In the genomic region with DNA sequence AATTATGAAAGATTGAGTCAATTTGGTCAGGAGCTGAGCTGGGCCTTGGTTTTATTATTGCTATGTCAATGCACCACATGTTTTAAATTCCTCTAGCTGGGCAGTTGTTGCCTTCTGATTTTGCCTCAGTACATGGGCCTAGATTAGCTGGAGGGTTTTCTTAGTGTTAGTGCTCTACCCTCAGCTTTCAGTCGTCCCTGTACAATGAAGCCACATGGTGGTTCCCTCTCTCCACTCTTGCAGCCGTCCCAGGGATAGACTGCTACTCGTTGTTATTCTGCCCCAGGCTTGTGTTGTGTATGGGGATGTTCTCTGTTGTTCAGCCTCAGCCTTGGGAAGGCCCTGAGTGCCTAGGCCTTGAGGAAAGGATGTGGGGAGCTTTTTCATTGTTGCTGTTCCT, we compare ENCODE assay signal across 14 cellular contexts. TPM values are rescaled to one million over a fixed set of nuclear protein-coding genes. Genes with fewer than 3 reads are reported as not detected.
DNase-seq lines count a peak whose midpoint lies in the region; ATAC-seq and TF ChIP-seq lines count a peak whose summit lies in the region.
"Had no signal": no experiment of that assay in that cellular context is flagged by ENCODE, and none has a peak within 500 bp of the region (broad histone marks: within the 10 kb centered on the region; RNA-seq: fewer than 3 reads in every experiment).

No MANE protein-coding gene starts in this region.

- H3K9me3 Mint-ChIP-seq in HFFc6, result no peaks in the 10 kb centered on the region
- H3K9me3 Mint-ChIP-seq in stimulated activated memory B cell treated with anti-CD40 and anti-IgM and Interleukin-4, amounts not matched to agents 10 μg/mL and 1 μg/mL and 100 μg/mL, for 72 hours, result peaks cover 3% of the 10 kb centered on the region
- H3K9me3 Mint-ChIP-seq in CD8-positive, alpha-beta T cell, result peaks cover 3% of the 10 kb centered on the region
- H3K9me3 Mint-ChIP-seq: activated CD4-positive, alpha-beta memory T cell treated with anti-CD3 and anti-CD28 coated beads, Interleukin-2, amount 10 ng/mL, durations not matched to agents 7 days and 5 days; activated T-helper 2 cell treated with anti-CD3 and anti-CD28 coated beads, Interferon-gamma antibody, Interleukin-2, Interleukin-4, amounts not matched to agents 10 μg/mL and 5 μg/mL and 100 μg/mL, durations not matched to agents 14 hours and 24 hours and 36 hours had no signal

- TF ChIP-seq EP300 in esophagus muscularis mucosa (IDR thresholded peaks at IDR 0.05), result no peak

- H3K36me3 ChIP-seq in esophagus muscularis mucosa (peaks cover 0 to 16% (median 7%) of the 10 kb centered on the region in 4 donors), lower lobe of right lung (peaks cover 3% of the 10 kb centered on the region)
- H3K36me3 ChIP-seq in CD8-positive, alpha-beta T cell (ENCODE audit: insufficient read depth, low read length), result no peaks in the 10 kb centered on the region

- H3K27ac Mint-ChIP-seq in HFFc6, result peak overlapping the region; percentile 40; the same call in 1 of the 2 replicates
- H3K27ac Mint-ChIP-seq in stimulated activated memory B cell treated with anti-CD40 and anti-IgM and Interleukin-4, amounts not matched to agents 10 μg/mL and 1 μg/mL and 100 μg/mL, for 72 hours, result peak overlapping the region; percentile 46
- H3K27ac Mint-ChIP-seq in CD8-positive, alpha-beta T cell, result no peak overlapping the region
- H3K27ac Mint-ChIP-seq: activated CD4-positive, alpha-beta memory T cell treated with anti-CD3 and anti-CD28 coated beads, Interleukin-2, amount 10 ng/mL, durations not matched to agents 7 days and 5 days; activated T-helper 2 cell treated with anti-CD3 and anti-CD28 coated beads, Interferon-gamma antibody, Interleukin-2, Interleukin-4, amounts not matched to agents 10 μg/mL and 5 μg/mL and 100 μg/mL, durations not matched to agents 14 hours and 24 hours and 36 hours had no signal

- H3K4me3 ChIP-seq in esophagus muscularis mucosa (no peak overlapping the region), lower lobe of right lung (no peak overlapping the region)
- H3K4me3 ChIP-seq in CD8-positive, alpha-beta T cell (ENCODE audit: low read depth, low read length), result no peak overlapping the region
- H3K4me3 ChIP-seq: skin epidermis had no signal

- POLR2A ChIA-PET in CD8-positive, alpha-beta T cell (lab: Charles Lee), result no interaction called here

- intact Hi-C loops in esophagus muscularis mucosa (cut with DNase I) (loop anchor here (10.0 kb wide), 1 partner anchor 213 kb away; no protein-coding TSS in a partner anchor), lower lobe of right lung (cut with DNase I) (no loop called here)
- intact Hi-C loops in CD8-positive, alpha-beta T cell (cut with DNase I, micrococcal nuclease), result no loop called here

- ATAC-seq in lower lobe of right lung, result peak; percentile 25 to 63
- ATAC-seq in stimulated activated memory B cell treated with anti-CD40 and anti-IgM and Interleukin-4, amounts not matched to agents 10 μg/mL and 1 μg/mL and 100 μg/mL, for 72 hours, result no peak
- ATAC-seq in CD8-positive, alpha-beta T cell, result no peak

- TF ChIP-seq CTCF in HFFc6 (IDR thresholded peaks at IDR 0.05) (no peak; the same call in 1 of the 2 replicates), esophagus muscularis mucosa (IDR thresholded peaks at IDR 0.05) (peak in 1 of 3 experiments; percentile 19), lower lobe of right lung (IDR thresholded peaks at IDR 0.05) (no peak)
- TF ChIP-seq CTCF in CD8-positive, alpha-beta T cell (IDR thresholded peaks at IDR 0.05), result no peak

- DNase-seq in HFFc6 (peak; percentile 11), esophagus muscularis mucosa (ENCODE audit: extremely low spot score) (no peak), lower lobe of right lung (no peak), NCI-H1694 (lab: John Stamatoyannopoulos, UW) (no peak), COLO829 (ENCODE audit: low spot score) (no peak), NCI-H2171 treated with DMSO at 0.1 percent for 48 hours (lab: John Stamatoyannopoulos, UW) (no peak)
- no peak for DNase-seq in CD8-positive, alpha-beta T cell
- DNase-seq: activated CD4-positive, alpha-beta memory T cell treated with anti-CD3 and anti-CD28 coated beads, Interleukin-2, amount 10 ng/mL, durations not matched to agents 7 days and 5 days; DMS53; NCI-H1417; stimulated activated naive CD4-positive, alpha-beta T cell treated with Interleukin-2 at 50 U/mL for 16 hours had no signal

- H3K9me3 ChIP-seq in esophagus muscularis mucosa (no peaks in the 10 kb centered on the region), lower lobe of right lung (no peaks in the 10 kb centered on the region)
- H3K9me3 ChIP-seq in CD8-positive, alpha-beta T cell (ENCODE audit: low read length), result no peaks in the 10 kb centered on the region

- H3K4me1 ChIP-seq in esophagus muscularis mucosa (peaks cover 18 to 43% (median 34%) of the 10 kb centered on the region in 4 donors), lower lobe of right lung (no peaks in the 10 kb centered on the region)
- H3K4me1 ChIP-seq in CD8-positive, alpha-beta T cell (ENCODE audit: insufficient read depth, low read length), result no peaks in the 10 kb centered on the region

- no peak for TF ChIP-seq POLR2A in esophagus muscularis mucosa (IDR thresholded peaks at IDR 0.05; ENCODE audit: low read depth)

- H3K27me3 Mint-ChIP-seq in HFFc6 (ENCODE audit: insufficient read depth), result peaks cover 2% of the 10 kb centered on the region; the same call in 1 of the 2 replicates
- H3K27me3 Mint-ChIP-seq in stimulated activated memory B cell treated with anti-CD40 and anti-IgM and Interleukin-4, amounts not matched to agents 10 μg/mL and 1 μg/mL and 100 μg/mL, for 72 hours, result no peaks in the 10 kb centered on the region
- no peaks in the 10 kb centered on the region for H3K27me3 Mint-ChIP-seq in CD8-positive, alpha-beta T cell (ENCODE audit: low read depth)
- H3K27me3 Mint-ChIP-seq: activated CD4-positive, alpha-beta memory T cell treated with anti-CD3 and anti-CD28 coated beads, Interleukin-2, amount 10 ng/mL, durations not matched to agents 7 days and 5 days had no signal

- H3K4me1 Mint-ChIP-seq in HFFc6 (ENCODE audit: low read depth), result peaks cover 37% of the 10 kb centered on the region
- peaks cover 7% of the 10 kb centered on the region for H3K4me1 Mint-ChIP-seq in stimulated activated memory B cell treated with anti-CD40 and anti-IgM and Interleukin-4, amounts not matched to agents 10 μg/mL and 1 μg/mL and 100 μg/mL, for 72 hours
- H3K4me1 Mint-ChIP-seq in CD8-positive, alpha-beta T cell (ENCODE audit: low read depth), result no peaks in the 10 kb centered on the region
- H3K4me1 Mint-ChIP-seq: activated CD4-positive, alpha-beta memory T cell treated with anti-CD3 and anti-CD28 coated beads, Interleukin-2, amount 10 ng/mL, durations not matched to agents 7 days and 5 days had no signal

- no peaks in the 10 kb centered on the region for H3K27me3 ChIP-seq in esophagus muscularis mucosa
- no peaks in the 10 kb centered on the region for H3K27me3 ChIP-seq in lower lobe of right lung (ENCODE audit: low read depth)
- H3K27me3 ChIP-seq in CD8-positive, alpha-beta T cell (ENCODE audit: insufficient read depth, low read length), result no peaks in the 10 kb centered on the region

- 29% methylated on average over 3 of the region's 3 CpGs for WGBS in esophagus muscularis mucosa

- no peak overlapping the region for H3K4me3 Mint-ChIP-seq in HFFc6
- no peak overlapping the region for H3K4me3 Mint-ChIP-seq in stimulated activated memory B cell treated with anti-CD40 and anti-IgM and Interleukin-4, amounts not matched to agents 10 μg/mL and 1 μg/mL and 100 μg/mL, for 72 hours
- no peak overlapping the region for H3K4me3 Mint-ChIP-seq in CD8-positive, alpha-beta T cell
- H3K4me3 Mint-ChIP-seq: activated CD4-positive, alpha-beta memory T cell treated with anti-CD3 and anti-CD28 coated beads, Interleukin-2, amount 10 ng/mL, durations not matched to agents 7 days and 5 days had no signal

- CTCF ChIA-PET in CD8-positive, alpha-beta T cell (lab: Charles Lee), result no interaction called here

- H3K27ac ChIP-seq in esophagus muscularis mucosa (replicated peaks in 1 of 4) (peak overlapping the region in 3 of 4 donors; percentile 1 to 55 (median 44)), lower lobe of right lung (no peak overlapping the region)
- no peak overlapping the region for H3K27ac ChIP-seq in CD8-positive, alpha-beta T cell (ENCODE audit: low read depth, low read length)
- H3K27ac ChIP-seq: skin epidermis had no signal

- H3K36me3 Mint-ChIP-seq in HFFc6 (ENCODE audit: low read depth), result peaks cover 28% of the 10 kb centered on the region
- peaks cover 61% of the 10 kb centered on the region for H3K36me3 Mint-ChIP-seq in stimulated activated memory B cell treated with anti-CD40 and anti-IgM and Interleukin-4, amounts not matched to agents 10 μg/mL and 1 μg/mL and 100 μg/mL, for 72 hours
- peaks cover 53% of the 10 kb centered on the region for H3K36me3 Mint-ChIP-seq in CD8-positive, alpha-beta T cell

RNA-seq across cellular contexts. Expression of a gene that starts 37.0 kb away (rescaled TPM):
- 10 to 100 TPM; 24.0 to 27.4 (median 25.9) TPM for total RNA-seq in HFFc6 (2021; fragmentation: NEBNext Ultra II Directional; extraction: Animal tissue kit (Norgen Biotek cat#: 25700))
- total RNA-seq in esophagus muscularis mucosa, result 10 to 100 TPM; 30.6 to 59.4 (median 40.3) TPM
- total RNA-seq in lower lobe of right lung, result 43.6 TPM
- 1 to 10 TPM; 6.3 to 7.0 TPM for total RNA-seq in CD8-positive, alpha-beta T cell

RNA-seq across cellular contexts. Expression of a gene that starts 37.6 kb away (rescaled TPM):
- 1 to 10 TPM; 4.9 to 6.1 (median 5.4) TPM for total RNA-seq in HFFc6 (2021; fragmentation: NEBNext Ultra II Directional; extraction: Animal tissue kit (Norgen Biotek cat#: 25700))
- total RNA-seq in esophagus muscularis mucosa (1 to 10 TPM; 4.1 to 6.5 (median 5.3) TPM), lower lobe of right lung (7.1 TPM)
- under 1 TPM; 0.49 to 0.89 TPM for total RNA-seq in CD8-positive, alpha-beta T cell

Comparison
In these comparisons a context has a peak if more than half of its experiments do, and no peak if none do; other contexts are left out.
1. H3K27ac ChIP-seq: peak in esophagus muscularis mucosa (3 of 4); none in lower lobe of right lung (single experiment) and CD8-positive, alpha-beta T cell (single experiment).
2. ATAC-seq: peak in lower lobe of right lung (2 of 2); none in stimulated activated memory B cell treated with anti-CD40 and anti-IgM and Interleukin-4, amounts not matched to agents 10 μg/mL and 1 μg/mL and 100 μg/mL, for 72 hours (single experiment) and CD8-positive, alpha-beta T cell (single experiment).